Comparison of ENCODE assay signal across 8 cellular contexts in genomic region chr17:75405365-75406221, GRCh38. TPM values are rescaled to one million over a fixed set of nuclear protein-coding genes. Genes with fewer than 3 reads are reported as not detected.
A peak's percentile ranks its signal among the peaks of the same experiment; 100 is the strongest.
DNase-seq lines count a peak whose midpoint lies in the region; ATAC-seq and TF ChIP-seq lines count a peak whose summit lies in the region.

TSS of gene GRB2 (minus strand) at chr17:75405678. CDS start at chr17:75393628, 12,050 bp downstream.

- DNase-seq in AG04449 (ENCODE audit: low read depth, low spot score) (no peak), NCI-H345 treated with DMSO at 0.1 percent for 48 hours (lab: John Stamatoyannopoulos, UW; ENCODE audit: unreplicated experiment) (peak; percentile 95), caudate nucleus (lab: John Stamatoyannopoulos, UW) (peak; percentile 81 to 99 (median 97)), immature natural killer cell (peak; percentile 99 to 100 (median 100)), smooth muscle cell of the brain vasculature (ENCODE audit: low read depth, low spot score) (peak; percentile 86)
- peak; percentile 98 to 100 (median 99) for DNase-seq in activated CD4-positive, CD25-positive, alpha-beta regulatory T cell (lab: John Stamatoyannopoulos, UW)

- peak within 1 kb of the TSS; percentile 87 to 97 (median 94) for H3K27ac Mint-ChIP-seq in immature natural killer cell

- no peaks in the 10 kb centered on the region for H3K9me3 Mint-ChIP-seq in immature natural killer cell

- H3K4me3 ChIP-seq in AG04449 (ENCODE audit: low read depth, low read length): peak within 1 kb of the TSS; percentile 93

- no peak for TF ChIP-seq CTCF in AG04449 (IDR thresholded peaks at IDR 0.05; ENCODE audit: insufficient read depth, low read length, missing control alignments)

- H3K27ac ChIP-seq in caudate nucleus (ENCODE audit: low read depth, low read length): peak within 1 kb of the TSS; percentile 83

- CTCF ChIA-PET in AG04449 (lab: Yijun Ruan, JAX): interaction anchor here (1.0 to 5.3 kb wide), 11 partner anchors 9 to 344 kb away, joined by 3 to 49 read pairs (median 5); partner anchors contain the start of gene MIF4GD

- POLR2A ChIA-PET in AG04449 (lab: Yijun Ruan, JAX): interaction anchor here (0.5 to 2.3 kb wide), 6 partner anchors 11 to 135 kb away, joined by 3 to 13 read pairs (median 8); partner anchors contain the start of genes MIF4GD, SLC25A19, TMEM94 and TSEN54

- peaks cover 0 to 8% (median 6%) of the 10 kb centered on the region in 3 donors for H3K27me3 Mint-ChIP-seq in immature natural killer cell (ENCODE audit: low read depth in 3 of 3)

- H3K4me1 Mint-ChIP-seq in immature natural killer cell: peaks cover 47 to 62% of the 10 kb centered on the region in 2 donors

- peak within 1 kb of the TSS; percentile 94 to 98 (median 96) for H3K4me3 Mint-ChIP-seq in immature natural killer cell

- ATAC-seq in GM19023 (IDR thresholded peaks at IDR 0.05; ENCODE audit: unreplicated experiment) (peak; percentile 87), HG03196 (IDR thresholded peaks at IDR 0.05; ENCODE audit: unreplicated experiment) (peak; percentile 73)

- no peaks in the 10 kb centered on the region for H3K36me3 Mint-ChIP-seq in immature natural killer cell

RNA-seq across cellular contexts. Expression of gene GRB2, which starts in this region (rescaled TPM):
- polyA plus RNA-seq in immature natural killer cell: 100 to 1,000 TPM; 104 to 161 (median 135) TPM
